Comparison of ENCODE assay signal across 13 cellular contexts in genomic region chr1:15218287-15219279, GRCh38. TPM values are rescaled to one million over a fixed set of nuclear protein-coding genes. Genes with fewer than 3 reads are reported as not detected.
DNase-seq lines count a peak whose midpoint lies in the region; ATAC-seq, FAIRE-seq and TF ChIP-seq lines count a peak whose summit lies in the region.
"Had no signal": no experiment of that assay in that cellular context is flagged by ENCODE, and none has a peak within 500 bp of the region (broad histone marks: within the 10 kb centered on the region; RNA-seq: fewer than 3 reads in every experiment).

No MANE protein-coding gene starts in this region.

- peak overlapping the region; percentile 78 for H3K27ac ChIP-seq in PC-3 (ENCODE audit: low read length)
- H3K27ac ChIP-seq in neural progenitor cell, result no peak overlapping the region
- H3K27ac ChIP-seq: cardiac muscle cell had no signal

- no peak for TF ChIP-seq POLR2A in H54 (IDR thresholded peaks at IDR 0.05; ENCODE audit: low read depth, low read length)

- peaks cover 7% of the 10 kb centered on the region for H3K27me3 Mint-ChIP-seq in neural progenitor cell (ENCODE audit: insufficient read depth, low read depth)

- H3K9me3 Mint-ChIP-seq in neural progenitor cell, result peaks cover 29% of the 10 kb centered on the region

- H3K36me3 Mint-ChIP-seq in neural progenitor cell, result peaks cover 44% of the 10 kb centered on the region
- H3K36me3 Mint-ChIP-seq: stimulated activated naive B cell treated with anti-CD40 and anti-IgM and Interleukin-4, amounts not matched to agents 10 μg/mL and 1 μg/mL and 100 μg/mL, for 72 hours had no signal

- DNase-seq in H54 (ENCODE audit: insufficient read length, low spot score) (no peak), PC-3 (peak; percentile 84), epidermal melanocyte (ENCODE audit: insufficient read length, low spot score) (peak; percentile 4), neural progenitor cell (ENCODE audit: low spot score) (no peak), hippocampal formation (lab: John Stamatoyannopoulos, UW) (no peak), NCI-H2171 treated with DMSO at 0.1 percent for 48 hours (lab: John Stamatoyannopoulos, UW) (no peak)
- DNase-seq: DND-41; glutamatergic neuron; NCI-H69; stimulated activated naive B cell treated with anti-CD40 and anti-IgM and Interleukin-4, amounts not matched to agents 10 μg/mL and 1 μg/mL and 100 μg/mL, for 72 hours had no signal

- H3K9ac ChIP-seq in PC-3 (ENCODE audit: low read length) (no peak overlapping the region; the same call in 1 of the 2 replicates), neural progenitor cell (no peak overlapping the region)

- POLR2A ChIA-PET in PC-3 (lab: Charles Lee; ENCODE audit: unreplicated experiment), result no interaction called here

- H3K4me1 ChIP-seq in PC-3 (ENCODE audit: insufficient read depth, low read length) (peaks cover 24% of the 10 kb centered on the region), neural progenitor cell (peaks cover 19% of the 10 kb centered on the region)

- H3K27me3 ChIP-seq in PC-3 (ENCODE audit: low read length), result no peaks in the 10 kb centered on the region
- no peaks in the 10 kb centered on the region for H3K27me3 ChIP-seq in neural progenitor cell
- H3K27me3 ChIP-seq: cardiac muscle cell had no signal

- no TSS peak for BruUV-seq in PC-3 (replicated peaks; lab: Mats Ljungman, UMichigan)

- H3K4me1 Mint-ChIP-seq in neural progenitor cell, result peaks cover 46% of the 10 kb centered on the region
- H3K4me1 Mint-ChIP-seq: stimulated activated naive B cell treated with anti-CD40 and anti-IgM and Interleukin-4, amounts not matched to agents 10 μg/mL and 1 μg/mL and 100 μg/mL, for 72 hours had no signal

- CTCF ChIA-PET in PC-3 (lab: Charles Lee), result no interaction called here

- no peak overlapping the region for H2AFZ ChIP-seq in PC-3 (ENCODE audit: low read length)
- no peak overlapping the region for H2AFZ ChIP-seq in neural progenitor cell (replicated peaks)

- H3K4me3 ChIP-seq in PC-3 (ENCODE audit: low read length) (no peak overlapping the region), neural progenitor cell (no peak overlapping the region)
- H3K4me3 ChIP-seq: cardiac muscle cell had no signal

- no peak for TF ChIP-seq CTCF in PC-3 (conservative IDR thresholded peaks at IDR 0.05; ENCODE audit: low read depth, low read length)
- TF ChIP-seq CTCF in neural progenitor cell (IDR thresholded peaks at IDR 0.05), result no peak

- peak overlapping the region; percentile 57 for H3K27ac Mint-ChIP-seq in neural progenitor cell
- H3K27ac Mint-ChIP-seq: stimulated activated naive B cell treated with anti-CD40 and anti-IgM and Interleukin-4, amounts not matched to agents 10 μg/mL and 1 μg/mL and 100 μg/mL, for 72 hours had no signal

- H3K79me2 ChIP-seq in PC-3 (ENCODE audit: low read length), result no peaks in the 10 kb centered on the region
- no peaks in the 10 kb centered on the region for H3K79me2 ChIP-seq in neural progenitor cell (ENCODE audit: low read depth)

- peak; percentile 81 for ATAC-seq in PC-3
- ATAC-seq in GM21737 (IDR thresholded peaks at IDR 0.05; ENCODE audit: unreplicated experiment), result no peak
- ATAC-seq: stimulated activated naive B cell treated with anti-CD40 and anti-IgM and Interleukin-4, amounts not matched to agents 10 μg/mL and 1 μg/mL and 100 μg/mL, for 72 hours had no signal

- no peaks in the 10 kb centered on the region; the same call in 1 of the 2 replicates for H3K36me3 ChIP-seq in PC-3 (ENCODE audit: low read depth, low read length)
- H3K36me3 ChIP-seq in neural progenitor cell, result no peaks in the 10 kb centered on the region

- H3K9me2 ChIP-seq in PC-3 (replicated peaks; ENCODE audit: low read length), result no peaks in the 10 kb centered on the region

- intact Hi-C loops in PC-3 (cut with micrococcal nuclease), result no loop called here

- no peak overlapping the region for H3K4me3 Mint-ChIP-seq in neural progenitor cell
- H3K4me3 Mint-ChIP-seq: stimulated activated naive B cell treated with anti-CD40 and anti-IgM and Interleukin-4, amounts not matched to agents 10 μg/mL and 1 μg/mL and 100 μg/mL, for 72 hours had no signal

- FAIRE-seq in H54 (lab: Jason Lieb, UNC), result peak; percentile 64

- H3K9me3 ChIP-seq in PC-3 (ENCODE audit: low read length), result no peaks in the 10 kb centered on the region
- H3K9me3 ChIP-seq in neural progenitor cell (ENCODE audit: low read depth), result peaks cover 6% of the 10 kb centered on the region

- H3F3A ChIP-seq in PC-3 (ENCODE audit: low read length, unreplicated experiment) (no peaks in the 10 kb centered on the region), neural progenitor cell (ENCODE audit: low read depth) (peaks cover 19% of the 10 kb centered on the region)

- H4K20me1 ChIP-seq in PC-3 (ENCODE audit: low read length), result no peaks in the 10 kb centered on the region
- H4K20me1 ChIP-seq in neural progenitor cell (ENCODE audit: low read depth), result no peaks in the 10 kb centered on the region

- H3K4me2 ChIP-seq in PC-3 (ENCODE audit: low read length), result 0 out of 2 replicates have a peak overlapping the region, but pooled peaks have one; percentile 3
- H3K4me2 ChIP-seq in neural progenitor cell, result no peak overlapping the region

RNA-seq across cellular contexts. Expression of gene FHAD1, which starts 28.4 kb away (rescaled TPM):
- total RNA-seq in PC-3 (2014; rRNA removed) (0.95 and 1.4 TPM in 2 replicates), neural progenitor cell (ENCODE audit: low replicate concordance) (2.9 and 9.1 TPM in 2 replicates)
- total RNA-seq: T-helper 1 cell treated with Interleukin-12 subunit alpha and Interleukin-12 subunit beta and Interleukin-4 antibody, amounts not matched to agents 30 ng/mL and 1 ng/mL, for 36 hours had no signal

Comparison
In these comparisons a context has a peak if more than half of its experiments do, and no peak if none do; other contexts are left out.
1. DNase-seq: peak in PC-3 (single experiment) and epidermal melanocyte (single experiment); none in H54 (single experiment), neural progenitor cell (single experiment), hippocampal formation (0 of 2) and NCI-H2171 treated with DMSO at 0.1 percent for 48 hours (single experiment).